25 cellular contexts compared by ENCODE assay signal in the genomic region with DNA sequence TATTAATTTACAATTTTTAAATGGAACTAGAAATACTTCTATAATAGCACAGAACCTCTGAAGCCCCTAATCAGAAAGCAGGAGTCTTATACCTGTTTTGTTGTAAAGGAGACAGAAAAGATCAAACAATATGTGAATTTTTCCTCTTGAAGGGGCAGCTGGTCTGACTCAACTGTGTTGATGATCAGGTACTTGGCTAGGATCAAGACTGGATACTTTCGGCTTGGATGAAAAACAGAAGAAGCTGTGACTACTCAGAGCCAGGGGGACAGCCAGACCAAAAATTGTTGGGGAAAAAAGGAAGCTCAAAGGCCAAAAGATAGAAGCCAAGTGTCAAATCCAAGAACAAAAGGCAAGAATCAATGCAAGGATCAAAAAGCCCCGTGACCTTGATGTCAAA.
"Had no signal": no experiment of that assay in that cellular context is flagged by ENCODE, and none has a peak within 500 bp of the region (broad histone marks: within the 10 kb centered on the region; RNA-seq: fewer than 3 reads in every experiment).

No MANE protein-coding gene starts in this region.

- DNase-seq: naive thymus-derived CD4-positive, alpha-beta T cell; natural killer cell; occipital lobe; ovary; posterior cingulate gyrus; psoas muscle; right cardiac atrium; right lobe of liver; sigmoid colon; small intestine; stimulated activated CD4-positive, alpha-beta T cell treated with anti-CD3 and anti-CD28 coated beads, Interleukin-15, amount 100 ng/mL, for 24 hours; stimulated activated CD4-positive, alpha-beta T cell treated with anti-CD3 and anti-CD28 coated beads, Interleukin-2, amount 100 ng/mL, for 24 hours; stimulated activated CD4-positive, alpha-beta T cell treated with anti-CD3 and anti-CD28 coated beads, Interleukin-2, amount 100 ng/mL, for 48 hours; stimulated activated CD4-positive, alpha-beta T cell treated with anti-CD3 and anti-CD28 coated beads, Interleukin-4, amount 100 ng/mL, for 24 hours; stimulated activated naive B cell treated with anti-CD40 and anti-IgM and Interleukin-4, amounts not matched to agents 10 μg/mL and 1 μg/mL and 100 μg/mL, for 72 hours; stimulated activated naive CD4-positive, alpha-beta T cell treated with Interleukin-2 at 50 U/mL for 16 hours; stomach; testis; tibial artery; transverse colon; upper lobe of left lung had no signal

- ATAC-seq: naive thymus-derived CD4-positive, alpha-beta T cell; natural killer cell; psoas muscle; right cardiac atrium; right lobe of liver; stimulated activated effector memory CD8-positive, alpha-beta T cell treated with anti-CD3 and anti-CD28 coated beads, Interleukin-12 subunit alpha, Interleukin-12 subunit beta, amount 100 ng/mL, for 72 hours; stimulated activated naive B cell treated with anti-CD40 and anti-IgM and Interleukin-4, amounts not matched to agents 10 μg/mL and 1 μg/mL and 100 μg/mL, for 72 hours had no signal

- H3K4me3 ChIP-seq: neural progenitor cell, ovary, psoas muscle, right lobe of liver, sigmoid colon, stomach, testis, tibial artery, transverse colon, upper lobe of left lung, vagina had no signal

- H3K27ac ChIP-seq: neural progenitor cell, ovary, parathyroid adenoma, psoas muscle, right lobe of liver, sigmoid colon, stomach, tibial artery, transverse colon, vagina had no signal

- H3K27me3 ChIP-seq: neural progenitor cell, ovary, right lobe of liver, sigmoid colon, stomach, testis, tibial artery, transverse colon, upper lobe of left lung, vagina had no signal

- H3K4me1 ChIP-seq: parathyroid adenoma, psoas muscle, right lobe of liver, tibial artery, transverse colon, vagina had no signal

- H3K36me3 ChIP-seq: neural progenitor cell, ovary, right lobe of liver, sigmoid colon, stomach, tibial artery, transverse colon, upper lobe of left lung, vagina had no signal

- H3K9me3 ChIP-seq: ovary, psoas muscle, right lobe of liver, sigmoid colon, stomach, testis, tibial artery, transverse colon, upper lobe of left lung, vagina had no signal
